In genomic region chr5:147784596-147784995, GRCh38 we compare ENCODE assay signal across 30 cellular contexts. TPM values are rescaled to one million over a fixed set of nuclear protein-coding genes. Genes with fewer than 3 reads are reported as not detected.
"Had no signal": no experiment of that assay in that cellular context is flagged by ENCODE, and none has a peak within 500 bp of the region (broad histone marks: within the 10 kb centered on the region; RNA-seq: fewer than 3 reads in every experiment).

No MANE protein-coding gene starts in this region.

- H3K4me3 Mint-ChIP-seq: activated naive CD8-positive, alpha-beta T cell treated with anti-CD3 and anti-CD28 coated beads, Interleukin-2, amount 50 U/mL, for 24 hours; activated T-cell treated with anti-CD3 and anti-CD28 coated beads, Interleukin-2, amount 50 U/mL, for 4 hours; IgD-negative memory B cell; WTC11 had no signal

- DNase-seq: activated CD4-positive, alpha-beta T cell treated with anti-CD3 and anti-CD28 coated beads for 48 hours; activated CD4-positive, alpha-beta T cell treated with anti-CD3 and anti-CD28 coated beads, Interleukin-2, amount 50 U/mL, for 4 hours; activated CD4-positive, CD25-positive, alpha-beta regulatory T cell treated with anti-CD3 and anti-CD28 coated beads, Interleukin-2, amount 50 U/mL, for 72 hours; activated CD8-positive, alpha-beta memory T cell treated with anti-CD3 and anti-CD28 coated beads for 24 hours; activated effector memory CD4-positive, alpha-beta T cell treated with anti-CD3 and anti-CD28 coated beads, Interleukin-2, amount 50 U/mL, for 16 hours; activated naive CD4-positive, alpha-beta T cell treated with Interleukin-2 at 50 U/mL for 16 hours; activated naive CD8-positive, alpha-beta T cell treated with anti-CD3 and anti-CD28 coated beads, Interleukin-2, amount 50 U/mL, for 24 hours; activated T-cell treated with anti-CD3 and anti-CD28 coated beads, Interleukin-2, amount 50 U/mL, for 4 hours; amniotic stem cell; body of pancreas; KG1; MG63; NCI-H1105 treated with DMSO at 0.1 percent for 48 hours; NCI-H1436 treated with DMSO at 0.1 percent for 48 hours; NCI-H187; NCI-H2081; NCI-H510A treated with DMSO at 0.1 percent for 48 hours; NCI-H69; NK-92 treated with Interleukin-12 subunit alpha and Interleukin-12 subunit beta, amount 100 ng/mL, for 24 hours; SHP77; SW 1271 had no signal

- H3K9me3 Mint-ChIP-seq: activated naive CD4-positive, alpha-beta T cell treated with anti-CD3 and anti-CD28 coated beads, Interleukin-2, amount 50 U/mL, for 72 hours; activated naive CD8-positive, alpha-beta T cell treated with anti-CD3 and anti-CD28 coated beads, Interleukin-2, amount 50 U/mL, for 24 hours; activated T-cell treated with anti-CD3 and anti-CD28 coated beads, Interleukin-2, amount 50 U/mL, for 4 hours; WTC11 had no signal

- H3K4me3 ChIP-seq: ascending aorta, body of pancreas, MG63, SJSA1 had no signal

- H3K36me3 ChIP-seq: ascending aorta, MG63, SJSA1 had no signal

- H3K27ac Mint-ChIP-seq: activated naive CD4-positive, alpha-beta T cell treated with anti-CD3 and anti-CD28 coated beads, Interleukin-2, amount 50 U/mL, for 72 hours; activated naive CD8-positive, alpha-beta T cell treated with anti-CD3 and anti-CD28 coated beads, Interleukin-2, amount 50 U/mL, for 24 hours; IgD-negative memory B cell; WTC11 had no signal

- ATAC-seq: activated naive CD4-positive, alpha-beta T cell treated with anti-CD3 and anti-CD28 coated beads, Interleukin-2, amount 50 U/mL, for 72 hours; activated naive CD8-positive, alpha-beta T cell treated with anti-CD3 and anti-CD28 coated beads, Interleukin-2, amount 50 U/mL, for 24 hours; activated T-cell treated with anti-CD3 and anti-CD28 coated beads, Interleukin-2, amount 50 U/mL, for 4 hours; body of pancreas; SK-N-SH treated with all-trans-retinoic acid at 6 μM for 48 hours; WTC11 had no signal

- H3K27me3 ChIP-seq: ascending aorta, body of pancreas had no signal

- H3K27ac ChIP-seq: ascending aorta, body of pancreas, SJSA1 had no signal

- H3K27me3 Mint-ChIP-seq: activated naive CD8-positive, alpha-beta T cell treated with anti-CD3 and anti-CD28 coated beads, Interleukin-2, amount 50 U/mL, for 24 hours; IgD-negative memory B cell had no signal

- FAIRE-seq: bronchial epithelial cell, RCC 7860 had no signal

- H3K4me1 ChIP-seq: ascending aorta, body of pancreas, SJSA1 had no signal

- H3K9me3 ChIP-seq: ascending aorta, body of pancreas, MG63, SJSA1 had no signal

- H3K36me3 Mint-ChIP-seq: activated naive CD4-positive, alpha-beta T cell treated with anti-CD3 and anti-CD28 coated beads, Interleukin-2, amount 50 U/mL, for 72 hours; WTC11 had no signal

RNA-seq across cellular contexts. Expression of gene JAKMIP2, which starts 2.1 kb away (rescaled TPM):
- total RNA-seq: ascending aorta, bronchial epithelial cell had no signal

RNA-seq across cellular contexts. Expression of gene SPINK1, which starts 46.9 kb away (rescaled TPM):
- total RNA-seq: activated naive CD4-positive, alpha-beta T cell treated with anti-CD3 and anti-CD28 coated beads, Interleukin-2, amount 50 U/mL, for 72 hours; ascending aorta; SJSA1; T-helper 1 cell treated with Interleukin-12 subunit alpha and Interleukin-12 subunit beta and Interleukin-4 antibody, amounts not matched to agents 30 ng/mL and 1 ng/mL, for 36 hours had no signal
- polyA plus RNA-seq: IgD-negative memory B cell had no signal
